ENCODE assay signal across 18 cellular contexts in the genomic region with DNA sequence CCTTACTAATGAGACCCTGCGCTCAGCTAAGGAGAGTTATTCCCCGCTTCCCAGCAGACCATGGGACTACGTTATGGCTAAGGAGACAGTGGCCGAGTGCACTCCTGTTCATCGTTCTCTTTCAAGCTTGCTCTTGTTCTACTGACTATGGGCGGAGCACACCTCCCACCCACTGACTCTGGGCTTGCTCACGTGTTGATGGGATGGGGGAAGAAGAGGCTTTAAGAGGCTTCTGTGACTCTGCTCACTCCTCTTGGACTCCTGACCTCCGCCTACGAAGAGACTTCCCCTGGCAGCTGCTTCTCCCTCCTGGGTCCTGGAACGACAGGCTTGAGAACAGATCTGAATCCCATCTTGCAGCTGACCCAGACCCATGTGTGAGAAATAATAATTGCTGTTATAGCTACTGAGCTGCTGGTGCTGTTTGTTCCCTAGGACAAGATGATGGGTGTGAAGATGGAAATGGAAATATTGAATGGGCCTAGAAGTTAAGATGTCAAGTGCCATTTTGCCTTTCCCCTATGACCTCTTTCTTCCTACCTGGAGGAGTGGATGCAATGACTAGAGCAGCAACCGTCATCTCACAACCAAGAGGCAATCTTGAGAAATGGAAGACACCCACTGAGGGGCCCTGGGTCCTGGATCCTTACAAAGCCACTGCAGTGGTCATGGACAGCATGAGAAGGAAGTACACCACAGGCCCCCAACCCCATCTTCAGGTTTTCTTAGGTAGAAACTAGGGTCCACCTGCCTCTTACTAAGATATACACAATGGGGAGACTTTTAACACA. TPM values are rescaled to one million over a fixed set of nuclear protein-coding genes. Genes with fewer than 3 reads are reported as not detected.
A peak's percentile ranks its signal among the peaks of the same experiment; 100 is the strongest.
DNase-seq lines count a peak whose midpoint lies in the region; ATAC-seq and TF ChIP-seq lines count a peak whose summit lies in the region.
"Had no signal": no experiment of that assay in that cellular context is flagged by ENCODE, and none has a peak within 500 bp of the region (broad histone marks: within the 10 kb centered on the region; RNA-seq: fewer than 3 reads in every experiment).

No MANE protein-coding gene starts in this region.

- H3K36me3 ChIP-seq in psoas muscle (ENCODE audit: insufficient read depth in 1 of 2, low read depth in 1 of 2) = no peaks in the 10 kb centered on the region
- H3K36me3 ChIP-seq: adrenal gland had no signal

- H3K4me3 ChIP-seq in psoas muscle = no peak overlapping the region
- H3K4me3 ChIP-seq: adrenal gland, heart right ventricle, lung had no signal

- H3K4me1 Mint-ChIP-seq in T-helper 17 cell (peaks cover 45% of the 10 kb centered on the region), glutamatergic neuron (ENCODE audit: low read depth, unreplicated experiment) (peaks cover 45% of the 10 kb centered on the region)
- peaks cover 71% of the 10 kb centered on the region for H3K4me1 Mint-ChIP-seq in stimulated activated naive CD8-positive, alpha-beta T cell treated with anti-CD3 and anti-CD28 coated beads, Interleukin-15, Interleukin-2, amounts not matched to agents 100 ng/mL and 50 ng/mL, for 24 hours (ENCODE audit: low read depth)

- no peaks in the 10 kb centered on the region for H3K9me3 ChIP-seq in T-helper 17 cell (ENCODE audit: control insufficient read depth, low read length, poor library complexity, severe bottlenecking)
- no peaks in the 10 kb centered on the region for H3K9me3 ChIP-seq in psoas muscle
- H3K9me3 ChIP-seq: adrenal gland, heart right ventricle had no signal

- WGBS in psoas muscle, 3 donors = 70 to 83% (median 72%) methylated on average over 11 of the region's 11 CpGs

- H3K9me3 Mint-ChIP-seq in glutamatergic neuron (ENCODE audit: unreplicated experiment) = peaks cover 1% of the 10 kb centered on the region
- H3K9me3 Mint-ChIP-seq in stimulated activated naive CD8-positive, alpha-beta T cell treated with anti-CD3 and anti-CD28 coated beads, Interleukin-15, Interleukin-2, amounts not matched to agents 100 ng/mL and 50 ng/mL, for 24 hours = no peaks in the 10 kb centered on the region

- H3K4me3 Mint-ChIP-seq in T-helper 17 cell (no peak overlapping the region), glutamatergic neuron (ENCODE audit: unreplicated experiment) (peak overlapping the region; percentile 30)
- H3K4me3 Mint-ChIP-seq in stimulated activated naive CD8-positive, alpha-beta T cell treated with anti-CD3 and anti-CD28 coated beads, Interleukin-15, Interleukin-2, amounts not matched to agents 100 ng/mL and 50 ng/mL, for 24 hours = peak overlapping the region; percentile 30

- H3K36me3 Mint-ChIP-seq in T-helper 17 cell (ENCODE audit: low read depth) (peaks cover 3% of the 10 kb centered on the region), glutamatergic neuron (ENCODE audit: unreplicated experiment) (no peaks in the 10 kb centered on the region)
- peaks cover 44% of the 10 kb centered on the region for H3K36me3 Mint-ChIP-seq in stimulated activated naive CD8-positive, alpha-beta T cell treated with anti-CD3 and anti-CD28 coated beads, Interleukin-15, Interleukin-2, amounts not matched to agents 100 ng/mL and 50 ng/mL, for 24 hours (ENCODE audit: low read depth)

- H3K27me3 Mint-ChIP-seq in T-helper 17 cell (no peaks in the 10 kb centered on the region), glutamatergic neuron (ENCODE audit: unreplicated experiment) (peaks cover 13% of the 10 kb centered on the region)
- H3K27me3 Mint-ChIP-seq in stimulated activated naive CD8-positive, alpha-beta T cell treated with anti-CD3 and anti-CD28 coated beads, Interleukin-15, Interleukin-2, amounts not matched to agents 100 ng/mL and 50 ng/mL, for 24 hours = no peaks in the 10 kb centered on the region

- no peak for ATAC-seq in T-helper 17 cell
- ATAC-seq in psoas muscle = no peak

- no peak overlapping the region for H3K27ac ChIP-seq in psoas muscle
- H3K27ac ChIP-seq: RWPE1 had no signal

- H3K4me1 ChIP-seq in psoas muscle = peaks cover 28% of the 10 kb centered on the region

- DNase-seq in activated naive CD4-positive, alpha-beta T cell treated with Interleukin-2 at 50 U/mL for 16 hours = peak; percentile 18
- DNase-seq in activated naive CD4-positive, alpha-beta T cell treated with anti-CD3 and anti-CD28 coated beads, Interleukin-2, amount 50 U/mL, for 16 hours = no peak
- DNase-seq in T-helper 17 cell (no peak), glutamatergic neuron (no peak), psoas muscle (no peak), NCI-H748 treated with DMSO at 0.1 percent for 48 hours (lab: John Stamatoyannopoulos, UW) (no peak), DMS153 (lab: John Stamatoyannopoulos, UW) (no peak)
- DNase-seq: effector CD4-positive, alpha-beta T cell; heart right ventricle; NCI-H1436 treated with DMSO at 0.1 percent for 48 hours; NCI-H345; NK-92 treated with Interleukin-12 subunit alpha and Interleukin-12 subunit beta, amount 100 ng/mL, for 24 hours; retina; SW 1271 had no signal

- H3K27me3 ChIP-seq in psoas muscle (ENCODE audit: insufficient read depth in 3 of 3, low read length in 2 of 3) = peaks cover 0 to 7% (median 0%) of the 10 kb centered on the region in 3 donors
- H3K27me3 ChIP-seq: adrenal gland had no signal

- intact Hi-C loops in psoas muscle (cut with DNase I) = loop anchor here in 1 of 2 donors (5.0 kb wide), 1 partner anchor 39 kb away; a partner anchor contains a TSS

- TF ChIP-seq CTCF in glutamatergic neuron (IDR thresholded peaks at IDR 0.05; ENCODE audit: partially characterized antibody, unreplicated experiment) (no peak), psoas muscle (IDR thresholded peaks at IDR 0.05) (no peak)

- H3K27ac Mint-ChIP-seq in T-helper 17 cell (peak overlapping the region; percentile 86), glutamatergic neuron (ENCODE audit: unreplicated experiment) (peak overlapping the region; percentile 38)
- peak overlapping the region; percentile 85 for H3K27ac Mint-ChIP-seq in stimulated activated naive CD8-positive, alpha-beta T cell treated with anti-CD3 and anti-CD28 coated beads, Interleukin-15, Interleukin-2, amounts not matched to agents 100 ng/mL and 50 ng/mL, for 24 hours

RNA-seq across cellular contexts. Expression of a gene that starts 38.7 kb away (rescaled TPM):
- total RNA-seq in T-helper 17 cell = 10 to 100 TPM; 75.3 to 92.5 TPM
- 60.3 TPM for total RNA-seq in glutamatergic neuron (ENCODE audit: unreplicated experiment)
- 100 to 1,000 TPM in 2 of 4 donors, 10 to 100 TPM in 2; 56.1 to 158 (median 101) TPM for total RNA-seq in psoas muscle
- polyA plus RNA-seq in psoas muscle = 100 to 1,000 TPM; 127 to 368 (median 202) TPM

RNA-seq across cellular contexts. Expression of a gene that starts 39.1 kb away (rescaled TPM):
- total RNA-seq in T-helper 17 cell = 100 to 1,000 TPM; 148 to 160 TPM
- 60.0 TPM for total RNA-seq in glutamatergic neuron (ENCODE audit: unreplicated experiment)
- total RNA-seq in psoas muscle = 10 to 100 TPM; 27.6 to 46.9 (median 33.9) TPM
- polyA plus RNA-seq in psoas muscle = 10 to 100 TPM; 33.5 to 54.4 (median 35.5) TPM
